Comparison of ENCODE assay signal across 1 cellular context in the genomic region with DNA sequence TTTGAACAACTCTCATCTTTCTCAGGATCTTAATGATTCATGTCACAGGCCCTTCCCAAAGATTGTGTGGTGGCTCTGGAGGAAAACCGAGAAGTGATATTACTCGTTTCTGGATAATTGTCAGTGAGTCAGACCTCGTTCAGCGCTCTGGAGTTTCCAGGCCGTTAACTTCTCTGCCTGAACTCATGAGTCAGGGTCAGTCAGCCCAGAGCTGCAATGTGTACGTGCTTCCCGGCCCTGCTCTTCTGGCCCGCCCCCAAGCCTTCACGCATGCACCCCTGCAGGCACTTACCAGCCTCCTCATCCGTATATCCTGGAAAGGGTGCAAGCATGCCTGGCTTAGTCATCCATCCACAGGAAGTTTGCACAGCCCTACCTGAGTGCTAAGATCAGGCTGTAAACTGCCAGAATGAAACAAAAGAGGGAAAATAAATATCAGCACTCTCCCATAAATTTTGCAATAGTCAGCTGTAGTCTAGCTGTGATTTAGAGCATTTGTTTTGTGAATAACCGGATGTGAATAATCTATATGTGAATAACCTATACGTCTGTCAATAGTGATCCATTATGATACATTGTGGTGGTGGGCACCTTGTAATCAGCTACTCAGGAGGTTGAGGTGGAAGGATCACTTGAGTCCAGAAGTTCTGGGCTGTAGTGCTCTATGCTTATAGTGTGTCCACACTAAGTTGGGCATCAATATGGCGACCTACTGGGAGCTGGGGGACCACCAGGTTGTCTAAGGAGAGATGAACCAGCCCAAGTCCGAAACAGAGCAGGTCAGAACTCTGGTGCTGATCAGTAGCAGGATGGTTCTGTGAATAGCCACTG.
TF ChIP-seq lines count a peak whose summit lies in the region.

No MANE protein-coding gene starts in this region.

TF ChIP-seq in K562, 482 proteins besides CTCF, POLR2A, EP300 and RAD21 (continued from another document and continues in another):
- TF ChIP-seq CHD7 (IDR thresholded peaks at IDR 0.05; ENCODE audit: low read depth, low read length) (no peak), ZNF507 (tag; conservative IDR thresholded peaks at IDR 0.05) (no peak), CHD4 (IDR thresholded peaks at IDR 0.05; ENCODE audit: insufficient read depth, insufficient replicate concordance, low read depth, low read length, poor library complexity, severe bottlenecking) (no peak), BCLAF1 (IDR thresholded peaks at IDR 0.05; ENCODE audit: borderline replicate concordance in 1 of 2, control insufficient read depth in 1 of 2, low read depth in 2 of 2, low read length in 1 of 2) (no peak), ELF4 (CRISPR knock-in tag; IDR thresholded peaks at IDR 0.05) (no peak), SIRT6 (IDR thresholded peaks at IDR 0.05; ENCODE audit: low read depth, low read length) (no peak), ETV5 (CRISPR knock-in tag; IDR thresholded peaks at IDR 0.05; ENCODE audit: low read depth) (peak; percentile 74), SP2 (IDR thresholded peaks at IDR 0.05; ENCODE audit: extremely low read depth, low read depth, low read length, poor library complexity, severe bottlenecking) (no peak), NFRKB (IDR thresholded peaks at IDR 0.05; ENCODE audit: low read depth) (no peak), ETV1 (tag; conservative IDR thresholded peaks at IDR 0.05; ENCODE audit: low read depth) (no peak), ZNF12 (CRISPR knock-in tag; IDR thresholded peaks at IDR 0.05) (peak; percentile 100), TOE1 (IDR thresholded peaks at IDR 0.05; ENCODE audit: borderline replicate concordance) (no peak), TOE1 (CRISPR knock-in tag; IDR thresholded peaks at IDR 0.05; ENCODE audit: borderline replicate concordance, low read depth) (no peak), TGIF2 (CRISPR knock-in tag; IDR thresholded peaks at IDR 0.05) (no peak), SMARCC2 (IDR thresholded peaks at IDR 0.05; ENCODE audit: low read depth) (peak; percentile 61; the same call in 1 of the 2 replicates), KLF10 (CRISPR knock-in tag; IDR thresholded peaks at IDR 0.05) (no peak), NCOA2 (IDR thresholded peaks at IDR 0.05; ENCODE audit: partially characterized antibody in 2 of 2) (no peak), NFXL1 (CRISPR knock-in tag; IDR thresholded peaks at IDR 0.05) (no peak), MXI1 (IDR thresholded peaks at IDR 0.05; ENCODE audit: low read depth, low read length) (no peak), MEIS2 (IDR thresholded peaks at IDR 0.05; ENCODE audit: partially characterized antibody) (peak; percentile 43), FUS (optimal IDR thresholded peaks at IDR 0.05; ENCODE audit: low read depth, low read length) (no peak), RUNX1 (IDR thresholded peaks at IDR 0.05; ENCODE audit: low read depth) (no peak), KLF6 (CRISPR knock-in tag; IDR thresholded peaks at IDR 0.05; ENCODE audit: borderline replicate concordance) (no peak), ESRRB (CRISPR knock-in tag; IDR thresholded peaks at IDR 0.05; ENCODE audit: borderline replicate concordance) (no peak), HDAC3 (IDR thresholded peaks at IDR 0.05; ENCODE audit: borderline replicate concordance, partially characterized antibody) (no peak), ERF (CRISPR knock-in tag; IDR thresholded peaks at IDR 0.05) (no peak), ZNF324 (CRISPR knock-in tag; IDR thresholded peaks at IDR 0.05) (no peak), TSHZ1 (CRISPR knock-in tag; IDR thresholded peaks at IDR 0.05) (no peak), TARDBP (IDR thresholded peaks at IDR 0.05) (peak; percentile 62; the same call in 1 of the 2 replicates), HDAC6 (IDR thresholded peaks at IDR 0.05; ENCODE audit: low read depth, low read length) (no peak), ZNF3 (CRISPR knock-in tag; IDR thresholded peaks at IDR 0.05) (no peak), YY1 (IDR thresholded peaks at IDR 0.05; ENCODE audit: borderline replicate concordance in 1 of 3, control insufficient read depth in 1 of 3, extremely low read depth in 1 of 3, insufficient read depth in 3 of 3, insufficient read length in 1 of 3, insufficient replicate concordance in 2 of 3, low read depth in 1 of 3, low read length in 2 of 3) (no peak), LCOR (CRISPR knock-in tag; IDR thresholded peaks at IDR 0.05) (peak; percentile 59; the same call in 1 of the 2 replicates)
- TF ChIP-seq, protein P1, sequence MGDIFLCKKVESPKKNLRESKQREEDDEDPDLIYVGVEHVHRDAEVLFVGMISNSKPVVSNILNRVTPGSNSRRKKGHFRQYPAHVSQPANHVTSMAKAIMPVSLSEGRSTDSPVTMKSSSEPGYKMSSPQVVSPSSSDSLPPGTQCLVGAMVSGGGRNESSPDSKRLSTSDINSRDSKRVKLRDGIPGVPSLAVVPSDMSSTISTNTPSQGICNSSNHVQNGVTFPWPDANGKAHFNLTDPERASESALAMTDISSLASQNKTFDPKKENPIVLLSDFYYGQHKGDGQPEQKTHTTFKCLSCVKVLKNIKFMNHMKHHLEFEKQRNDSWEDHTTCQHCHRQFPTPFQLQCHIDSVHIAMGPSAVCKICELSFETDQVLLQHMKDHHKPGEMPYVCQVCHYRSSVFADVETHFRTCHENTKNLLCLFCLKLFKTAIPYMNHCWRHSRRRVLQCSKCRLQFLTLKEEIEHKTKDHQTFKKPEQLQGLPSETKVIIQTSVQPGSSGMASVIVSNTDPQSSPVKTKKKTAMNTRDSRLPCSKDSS (IDR thresholded peaks at IDR 0.05; ENCODE audit: low read depth, partially characterized antibody) = no peak
- TF ChIP-seq, protein P2, sequence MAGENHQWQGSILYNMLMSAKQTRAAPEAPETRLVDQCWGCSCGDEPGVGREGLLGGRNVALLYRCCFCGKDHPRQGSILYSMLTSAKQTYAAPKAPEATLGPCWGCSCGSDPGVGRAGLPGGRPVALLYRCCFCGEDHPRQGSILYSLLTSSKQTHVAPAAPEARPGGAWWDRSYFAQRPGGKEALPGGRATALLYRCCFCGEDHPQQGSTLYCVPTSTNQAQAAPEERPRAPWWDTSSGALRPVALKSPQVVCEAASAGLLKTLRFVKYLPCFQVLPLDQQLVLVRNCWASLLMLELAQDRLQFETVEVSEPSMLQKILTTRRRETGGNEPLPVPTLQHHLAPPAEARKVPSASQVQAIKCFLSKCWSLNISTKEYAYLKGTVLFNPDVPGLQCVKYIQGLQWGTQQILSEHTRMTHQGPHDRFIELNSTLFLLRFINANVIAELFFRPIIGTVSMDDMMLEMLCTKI (IDR thresholded peaks at IDR 0.05; ENCODE audit: partially characterized antibody) = no peak
